In the genomic region with DNA sequence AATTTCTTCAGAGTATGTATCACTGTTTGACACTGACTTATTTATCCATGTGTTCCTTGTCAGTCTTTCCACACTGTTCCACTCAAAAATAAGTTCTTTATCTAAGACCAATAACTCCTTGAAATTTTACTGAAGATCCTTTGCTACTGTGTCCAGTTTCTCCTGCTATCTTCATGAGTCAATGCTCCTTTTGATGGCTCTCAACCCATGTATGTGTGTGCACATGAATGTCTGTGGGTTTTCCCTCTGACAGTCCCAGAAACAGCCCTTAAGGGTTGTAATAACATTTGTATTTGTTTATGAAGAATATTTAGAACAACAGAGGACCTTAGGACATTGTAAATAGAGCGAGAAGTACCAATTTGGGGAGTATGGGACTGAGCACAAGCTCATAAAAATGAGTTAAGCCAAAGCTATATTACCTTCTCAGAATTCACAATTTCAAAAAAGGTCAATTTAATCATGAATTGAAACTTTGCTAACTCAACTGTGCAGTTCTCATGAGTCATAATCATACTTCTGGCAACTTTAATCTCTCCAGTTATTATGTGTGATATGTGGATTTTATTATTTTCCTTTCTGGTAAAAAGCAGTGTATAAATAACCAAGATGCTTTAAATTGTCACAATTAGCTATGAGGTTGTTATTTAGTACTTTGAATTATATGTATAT, we compare ENCODE assay signal across 21 cellular contexts.
A peak's percentile ranks its signal among the peaks of the same experiment; 100 is the strongest.
DNase-seq lines count a peak whose midpoint lies in the region; ATAC-seq, FAIRE-seq and TF ChIP-seq lines count a peak whose summit lies in the region.
"Had no signal": no experiment of that assay in that cellular context is flagged by ENCODE, and none has a peak within 500 bp of the region (broad histone marks: within the 10 kb centered on the region; RNA-seq: fewer than 3 reads in every experiment).

No MANE protein-coding gene starts in this region.

- ATAC-seq in GM18511 (IDR thresholded peaks at IDR 0.05; ENCODE audit: unreplicated experiment): peak; percentile 78
- peak; percentile 48 for ATAC-seq in GM21619 (IDR thresholded peaks at IDR 0.05; ENCODE audit: unreplicated experiment)
- peak; percentile 40 for ATAC-seq in HG03354 (IDR thresholded peaks at IDR 0.05; ENCODE audit: poor library complexity, severe bottlenecking, unreplicated experiment)
- no peak for ATAC-seq in right cardiac atrium
- ATAC-seq: CD8-positive, alpha-beta T cell; T-cell had no signal

- no peak for TF ChIP-seq POLR2A in GM12892 (IDR thresholded peaks at IDR 0.05; ENCODE audit: low read depth, low read length)

- H3K79me1 ChIP-seq in neuronal stem cell (ENCODE audit: low read depth, low read length) (no peaks in the 10 kb centered on the region), mesenchymal stem cell (replicated peaks; ENCODE audit: low read length, poor library complexity, severe bottlenecking) (no peaks in the 10 kb centered on the region)

- H3K23ac ChIP-seq in neuronal stem cell (ENCODE audit: low read depth, low read length, poor library complexity) (no peak overlapping the region), mesenchymal stem cell (ENCODE audit: low read length in 2 of 2) (no peak overlapping the region)

- 80% methylated on average over 1 of the region's 1 CpG for WGBS in right cardiac atrium
- WGBS in neuronal stem cell (ENCODE audit: extremely low coverage in 2 of 2, insufficient read length in 2 of 2, insufficient replicate concordance in 1 of 2), 2 donors: no CpG with 5 or more reads among the region's 1 CpG
- WGBS in mesenchymal stem cell: no CpG with 5 or more reads among the region's 1 CpG

- H3K9ac ChIP-seq in neuronal stem cell (ENCODE audit: low read depth, low read length, poor library complexity) (no peak overlapping the region), mesenchymal stem cell (ENCODE audit: low read length) (no peak overlapping the region)
- H3K9ac ChIP-seq: BLaER1, KMS-11, SK-N-SH had no signal

- H2AK5ac ChIP-seq in neuronal stem cell (ENCODE audit: low read depth, low read length) (no peak overlapping the region), mesenchymal stem cell (ENCODE audit: low read length, severe bottlenecking) (no peak overlapping the region)

- no peaks in the 10 kb centered on the region for H3K36me3 ChIP-seq in neuronal stem cell (replicated peaks in 1 of 2; ENCODE audit: control insufficient read depth in 2 of 2, insufficient read depth in 2 of 2, low read length in 2 of 2)
- no peaks in the 10 kb centered on the region for H3K36me3 ChIP-seq in mesenchymal stem cell (ENCODE audit: control insufficient read depth in 1 of 2, insufficient read depth in 2 of 2, low read depth in 1 of 2, low read length in 2 of 2)
- H3K36me3 ChIP-seq: BLaER1, Peyer's patch had no signal

- H3K14ac ChIP-seq in neuronal stem cell (ENCODE audit: low read length) (no peak overlapping the region), mesenchymal stem cell (ENCODE audit: low read length in 2 of 2) (no peak overlapping the region)

- no peak for FAIRE-seq in GM12892 (lab: Jason Lieb, UNC)
- FAIRE-seq: GM18507, H1 had no signal

- no peak overlapping the region for H3K27ac ChIP-seq in right cardiac atrium (ENCODE audit: low read length)
- no peak overlapping the region for H3K27ac ChIP-seq in neuronal stem cell (replicated peaks; ENCODE audit: low read length)
- H3K27ac ChIP-seq in mesenchymal stem cell (ENCODE audit: low read length, poor library complexity, severe bottlenecking): no peak overlapping the region
- H3K27ac ChIP-seq: BLaER1, KMS-11, Peyer's patch had no signal

- no peak overlapping the region for H2BK12ac ChIP-seq in neuronal stem cell (ENCODE audit: low read length)
- H2BK12ac ChIP-seq in mesenchymal stem cell (ENCODE audit: low read length in 2 of 2): no peak overlapping the region

- H2BK120ac ChIP-seq in neuronal stem cell (ENCODE audit: low read depth, low read length) (no peak overlapping the region), mesenchymal stem cell (ENCODE audit: low read depth, low read length) (no peak overlapping the region)

- H2AFZ ChIP-seq in neuronal stem cell (ENCODE audit: low read length): no peak overlapping the region
- no peak overlapping the region for H2AFZ ChIP-seq in mesenchymal stem cell (ENCODE audit: low read depth, low read length)

- H2BK5ac ChIP-seq in neuronal stem cell (ENCODE audit: low read length) (no peak overlapping the region), mesenchymal stem cell (ENCODE audit: low read depth, low read length, poor library complexity, severe bottlenecking) (no peak overlapping the region)

- H3K4me1 ChIP-seq in right cardiac atrium (ENCODE audit: control insufficient read depth, insufficient read depth, low read length) (no peaks in the 10 kb centered on the region), neuronal stem cell (ENCODE audit: control insufficient read depth in 2 of 2, insufficient read depth in 1 of 2, low read depth in 1 of 2, low read length in 2 of 2) (no peaks in the 10 kb centered on the region), mesenchymal stem cell (ENCODE audit: control insufficient read depth, insufficient read depth, low read depth, low read length) (no peaks in the 10 kb centered on the region)
- H3K4me1 ChIP-seq: BLaER1, Peyer's patch had no signal

- H3K4me3 ChIP-seq in right cardiac atrium (ENCODE audit: low read length) (no peak overlapping the region), neuronal stem cell (ENCODE audit: low read length in 2 of 2) (no peak overlapping the region), mesenchymal stem cell (ENCODE audit: insufficient read depth in 1 of 2, low read depth in 1 of 2, low read length in 2 of 2) (no peak overlapping the region)
- H3K4me3 ChIP-seq: BLaER1, Peyer's patch had no signal

- intact Hi-C loops in right cardiac atrium (cut with DNase I): no loop called here

- no peak overlapping the region for H4K91ac ChIP-seq in neuronal stem cell (ENCODE audit: low read depth, low read length, poor library complexity)
- H4K91ac ChIP-seq in mesenchymal stem cell (ENCODE audit: low read length): no peak overlapping the region

- H2BK15ac ChIP-seq in neuronal stem cell (ENCODE audit: low read length) (no peak overlapping the region), mesenchymal stem cell (ENCODE audit: low read depth, poor library complexity, severe bottlenecking) (no peak overlapping the region)

- H3K27me3 ChIP-seq in right cardiac atrium (ENCODE audit: control insufficient read depth, insufficient read depth): no peaks in the 10 kb centered on the region
- no peaks in the 10 kb centered on the region for H3K27me3 ChIP-seq in neuronal stem cell (ENCODE audit: control insufficient read depth in 3 of 3, insufficient read depth in 3 of 3, low read depth in 1 of 3, low read length in 3 of 3)
- H3K27me3 ChIP-seq in mesenchymal stem cell (ENCODE audit: control insufficient read depth in 1 of 2, insufficient read depth in 1 of 2, low read length in 2 of 2): no peaks in the 10 kb centered on the region
- H3K27me3 ChIP-seq: BLaER1, Peyer's patch had no signal

- H3K9me3 ChIP-seq in right cardiac atrium (ENCODE audit: control insufficient read depth, low read length): no peaks in the 10 kb centered on the region
- H3K9me3 ChIP-seq in neuronal stem cell (replicated peaks in 1 of 2; ENCODE audit: control insufficient read depth in 2 of 2, insufficient read depth in 1 of 2, low read depth in 1 of 2, low read length in 2 of 2): no peaks in the 10 kb centered on the region
- H3K9me3 ChIP-seq in mesenchymal stem cell (ENCODE audit: control insufficient read depth, low read length): no peaks in the 10 kb centered on the region
- H3K9me3 ChIP-seq: BLaER1, Peyer's patch, SK-N-SH had no signal

- H3K4ac ChIP-seq in neuronal stem cell (ENCODE audit: low read length): no peak overlapping the region
- no peak overlapping the region for H3K4ac ChIP-seq in mesenchymal stem cell (ENCODE audit: low read depth in 1 of 2, low read length in 2 of 2)

- H4K8ac ChIP-seq in neuronal stem cell (ENCODE audit: low read depth, low read length) (no peak overlapping the region), mesenchymal stem cell (ENCODE audit: low read length) (no peak overlapping the region)

- H3K4me2 ChIP-seq in neuronal stem cell (ENCODE audit: insufficient read depth, low read length, poor library complexity, severe bottlenecking) (no peak overlapping the region), mesenchymal stem cell (ENCODE audit: low read length, poor library complexity, severe bottlenecking) (no peak overlapping the region)
- H3K4me2 ChIP-seq: BLaER1, KMS-11, SK-N-SH had no signal

- no peak overlapping the region for H3K18ac ChIP-seq in neuronal stem cell (ENCODE audit: low read length)
- H3K18ac ChIP-seq in mesenchymal stem cell (ENCODE audit: low read depth in 1 of 2, low read length in 2 of 2): no peak overlapping the region

- DNase-seq in iris pigment epithelial cell (ENCODE audit: low read depth) (peak; percentile 31), right cardiac atrium (no peak), GM12892 (ENCODE audit: insufficient read length) (no peak), neuronal stem cell (ENCODE audit: low spot score) (no peak), mesenchymal stem cell (no peak)
- DNase-seq: CD8-positive, alpha-beta T cell; DMS79; NCI-H1436 treated with DMSO at 0.1 percent for 48 hours; NCI-H2081; NCI-H524; Peyer's patch; SHP77; SK-N-SH; T-cell had no signal

Comparison
In these comparisons a context has a peak if more than half of its experiments do, and no peak if none do; other contexts are left out.
1. ATAC-seq: peak in GM18511 (single experiment), GM21619 (single experiment) and HG03354 (single experiment); none in right cardiac atrium (0 of 2).